In genomic region chr12:128929046-128929445, GRCh38 we compare ENCODE assay signal across 18 cellular contexts.
"Had no signal": no experiment of that assay in that cellular context is flagged by ENCODE, and none has a peak within 500 bp of the region (broad histone marks: within the 10 kb centered on the region; RNA-seq: fewer than 3 reads in every experiment).

No MANE protein-coding gene starts in this region.

- H3K27ac ChIP-seq: colonic mucosa, esophagus muscularis mucosa, foreskin keratinocyte, prostate gland, right atrium auricular region, skin epidermis, spleen, thoracic aorta, tibial nerve, vagina had no signal

- H3K4me1 ChIP-seq: colonic mucosa, esophagus muscularis mucosa, foreskin keratinocyte, prostate gland, right atrium auricular region, spleen, tibial nerve, vagina had no signal

- H3K4me3 ChIP-seq: colonic mucosa, esophagus muscularis mucosa, mucosa of descending colon, prostate gland, right atrium auricular region, skin epidermis, spleen, thoracic aorta, tibial nerve, vagina had no signal

- ATAC-seq: foreskin keratinocyte; mucosa of descending colon; stimulated activated memory B cell treated with anti-CD40 and anti-IgM and Interleukin-4, amounts not matched to agents 10 μg/mL and 1 μg/mL and 100 μg/mL, for 72 hours; stimulated activated naive CD8-positive, alpha-beta T cell treated with anti-CD3 and anti-CD28 coated beads, Interleukin-15, Interleukin-2, amounts not matched to agents 100 U/mL and 50 U/mL, for 24 hours had no signal

- H3K9me3 ChIP-seq: colonic mucosa, esophagus muscularis mucosa, mucosa of descending colon, prostate gland, right atrium auricular region, spleen, thoracic aorta, vagina had no signal

- H3K36me3 ChIP-seq: colonic mucosa, esophagus muscularis mucosa, prostate gland, right atrium auricular region, thoracic aorta, tibial nerve, vagina had no signal

- DNase-seq: colonic mucosa; effector CD8-positive, alpha-beta T cell; foreskin keratinocyte; mesenchymal stem cell; mucosa of descending colon; naive B cell; nucleus accumbens; spleen; stimulated activated CD4-positive, alpha-beta T cell treated with anti-CD3 and anti-CD28 coated beads, Interleukin-4, amount 100 ng/mL, for 4 hours; stimulated activated naive CD8-positive, alpha-beta T cell treated with anti-CD3 and anti-CD28 coated beads, Interleukin-15, Interleukin-2, amounts not matched to agents 100 U/mL and 50 U/mL, for 24 hours had no signal

- H3K27me3 ChIP-seq: colonic mucosa, esophagus muscularis mucosa, foreskin keratinocyte, right atrium auricular region, tibial nerve, vagina had no signal
